In genomic region chr2:233083782-233084181, GRCh38 we compare ENCODE assay signal across 10 cellular contexts. TPM values are rescaled to one million over a fixed set of nuclear protein-coding genes. Genes with fewer than 3 reads are reported as not detected.
DNase-seq lines count a peak whose midpoint lies in the region; ATAC-seq and TF ChIP-seq lines count a peak whose summit lies in the region.
"Had no signal": no experiment of that assay in that cellular context is flagged by ENCODE, and none has a peak within 500 bp of the region (broad histone marks: within the 10 kb centered on the region; RNA-seq: fewer than 3 reads in every experiment).

No MANE protein-coding gene starts in this region.

- TF ChIP-seq CTCF in adrenal gland (IDR thresholded peaks at IDR 0.05) (no peak), tibial artery (IDR thresholded peaks at IDR 0.05) (no peak), osteocyte (IDR thresholded peaks at IDR 0.05) (no peak)

- DNase-seq in activated naive CD4-positive, alpha-beta T cell treated with anti-CD3 and anti-CD28 coated beads, Interleukin-2, amount 10 ng/mL, durations not matched to agents 7 days and 5 days = no peak
- DNase-seq in activated naive CD4-positive, alpha-beta T cell treated with Interleukin-2 at 50 U/mL for 16 hours = no peak
- DNase-seq in adrenal gland (peak in 1 of 7 donors; percentile 10), memory B cell (ENCODE audit: low spot score in 2 of 2) (no peak), tibial artery (no peak), osteocyte (ENCODE audit: extremely low spot score, unreplicated experiment) (no peak), H4 (ENCODE audit: low spot score) (no peak)
- DNase-seq: NCI-H526 had no signal

- TF ChIP-seq POLR2A in adrenal gland (IDR thresholded peaks at IDR 0.05) = no peak

- H3K9me3 ChIP-seq in adrenal gland (replicated peaks in 1 of 3) = no peaks in the 10 kb centered on the region
- no peaks in the 10 kb centered on the region for H3K9me3 ChIP-seq in tibial artery

- H3K4me3 Mint-ChIP-seq in activated naive CD4-positive, alpha-beta T cell treated with anti-CD3 and anti-CD28 coated beads, Interleukin-2, amount 10 ng/mL, durations not matched to agents 7 days and 5 days = peak overlapping the region; percentile 69
- H3K4me3 Mint-ChIP-seq in memory B cell = peak overlapping the region; percentile 88
- no peak overlapping the region for H3K4me3 Mint-ChIP-seq in osteocyte (ENCODE audit: unreplicated experiment)

- 74 to 86% (median 79%) methylated on average over 8 of the region's 8 CpGs for WGBS in adrenal gland, 4 donors

- no peak overlapping the region for H3K4me3 ChIP-seq in adrenal gland
- H3K4me3 ChIP-seq in tibial artery = no peak overlapping the region

- H3K4me1 ChIP-seq in adrenal gland (replicated peaks in 1 of 2) = peaks cover 15 to 29% of the 10 kb centered on the region in 2 donors
- H3K4me1 ChIP-seq in tibial artery = no peaks in the 10 kb centered on the region

- CTCF ChIA-PET in activated naive CD4-positive, alpha-beta T cell treated with anti-CD3 and anti-CD28 coated beads, Interleukin-2, amount 10 ng/mL, durations not matched to agents 7 days and 5 days (lab: Charles Lee) = interaction anchor here (1.0 to 7.9 kb wide), 5 partner anchors 10 to 167 kb away, joined by 3 to 55 read pairs (median 3); partner anchors contain the start of gene INPP5D

- H3K36me3 ChIP-seq in adrenal gland (replicated peaks in 1 of 2) (no peaks in the 10 kb centered on the region), tibial artery (no peaks in the 10 kb centered on the region)

- intact Hi-C loops in adrenal gland (cut with DNase I) = no loop called here
- intact Hi-C loops in tibial artery (cut with DNase I; ENCODE audit: low total_unique reads) = no loop called here

- H3K27ac ChIP-seq in adrenal gland = peak overlapping the region; percentile 26 to 84 (median 68)
- peak overlapping the region; percentile 33 to 36 for H3K27ac ChIP-seq in tibial artery

- ATAC-seq in memory B cell (ENCODE audit: low read depth) = no peak
- ATAC-seq in GM18870 (IDR thresholded peaks at IDR 0.05; ENCODE audit: unreplicated experiment) = no peak

- peaks cover 88% of the 10 kb centered on the region for H3K4me1 Mint-ChIP-seq in activated naive CD4-positive, alpha-beta T cell treated with anti-CD3 and anti-CD28 coated beads, Interleukin-2, amount 10 ng/mL, durations not matched to agents 7 days and 5 days
- H3K4me1 Mint-ChIP-seq in memory B cell (peaks cover 84% of the 10 kb centered on the region), osteocyte (ENCODE audit: unreplicated experiment) (no peaks in the 10 kb centered on the region)

- H3K9me3 Mint-ChIP-seq in activated naive CD4-positive, alpha-beta T cell treated with anti-CD3 and anti-CD28 coated beads, Interleukin-2, amount 10 ng/mL, durations not matched to agents 7 days and 5 days = no peaks in the 10 kb centered on the region
- H3K9me3 Mint-ChIP-seq in memory B cell = no peaks in the 10 kb centered on the region
- no peaks in the 10 kb centered on the region for H3K9me3 Mint-ChIP-seq in osteocyte (ENCODE audit: unreplicated experiment)

- H3K27me3 Mint-ChIP-seq in activated naive CD4-positive, alpha-beta T cell treated with anti-CD3 and anti-CD28 coated beads, Interleukin-2, amount 10 ng/mL, durations not matched to agents 7 days and 5 days = no peaks in the 10 kb centered on the region
- H3K27me3 Mint-ChIP-seq in memory B cell (no peaks in the 10 kb centered on the region), osteocyte (ENCODE audit: unreplicated experiment) (peaks cover 44% of the 10 kb centered on the region)

- peaks cover 85% of the 10 kb centered on the region for H3K36me3 Mint-ChIP-seq in activated naive CD4-positive, alpha-beta T cell treated with anti-CD3 and anti-CD28 coated beads, Interleukin-2, amount 10 ng/mL, durations not matched to agents 7 days and 5 days
- H3K36me3 Mint-ChIP-seq in memory B cell (peaks cover 48% of the 10 kb centered on the region), osteocyte (ENCODE audit: unreplicated experiment) (no peaks in the 10 kb centered on the region)

- H3K27me3 ChIP-seq in adrenal gland (no peaks in the 10 kb centered on the region), tibial artery (no peaks in the 10 kb centered on the region)

- peak overlapping the region; percentile 92 for H3K27ac Mint-ChIP-seq in activated naive CD4-positive, alpha-beta T cell treated with anti-CD3 and anti-CD28 coated beads, Interleukin-2, amount 10 ng/mL, durations not matched to agents 7 days and 5 days
- H3K27ac Mint-ChIP-seq in memory B cell (peak overlapping the region; percentile 95), osteocyte (ENCODE audit: unreplicated experiment) (no peak overlapping the region)

RNA-seq across cellular contexts. Expression of gene INPP5D, which starts 23.6 kb away (rescaled TPM):
- 10 to 100 TPM in 7 of 8 donors, 1 to 10 TPM in 1; 7.1 to 29.4 (median 17.0) TPM for total RNA-seq in adrenal gland
- 10 to 100 TPM in 1 of 3 donors, 1 to 10 TPM in 2; 4.5 to 15.6 (median 5.9) TPM for polyA plus RNA-seq in adrenal gland
- 0.31 and 0.40 TPM in 2 replicates for total RNA-seq in osteocyte
- total RNA-seq in H4 (2014; rRNA removed; shearing (Covaris generic)) = 0.46 TPM in 1 of 2 replicates, not detected in the other

RNA-seq across cellular contexts. Expression of gene NEU2, which starts 51.3 kb away (rescaled TPM):
- total RNA-seq in adrenal gland (not detected), osteocyte (not detected in 2 replicates)
- not detected for polyA plus RNA-seq in adrenal gland
- not detected in 2 replicates for total RNA-seq in H4 (2014; rRNA removed; shearing (Covaris generic))
- total RNA-seq: fibroblast of lung had no signal
- polyA plus RNA-seq: fibroblast of lung had no signal
